Comparison of ENCODE assay signal across 8 cellular contexts in the genomic region with DNA sequence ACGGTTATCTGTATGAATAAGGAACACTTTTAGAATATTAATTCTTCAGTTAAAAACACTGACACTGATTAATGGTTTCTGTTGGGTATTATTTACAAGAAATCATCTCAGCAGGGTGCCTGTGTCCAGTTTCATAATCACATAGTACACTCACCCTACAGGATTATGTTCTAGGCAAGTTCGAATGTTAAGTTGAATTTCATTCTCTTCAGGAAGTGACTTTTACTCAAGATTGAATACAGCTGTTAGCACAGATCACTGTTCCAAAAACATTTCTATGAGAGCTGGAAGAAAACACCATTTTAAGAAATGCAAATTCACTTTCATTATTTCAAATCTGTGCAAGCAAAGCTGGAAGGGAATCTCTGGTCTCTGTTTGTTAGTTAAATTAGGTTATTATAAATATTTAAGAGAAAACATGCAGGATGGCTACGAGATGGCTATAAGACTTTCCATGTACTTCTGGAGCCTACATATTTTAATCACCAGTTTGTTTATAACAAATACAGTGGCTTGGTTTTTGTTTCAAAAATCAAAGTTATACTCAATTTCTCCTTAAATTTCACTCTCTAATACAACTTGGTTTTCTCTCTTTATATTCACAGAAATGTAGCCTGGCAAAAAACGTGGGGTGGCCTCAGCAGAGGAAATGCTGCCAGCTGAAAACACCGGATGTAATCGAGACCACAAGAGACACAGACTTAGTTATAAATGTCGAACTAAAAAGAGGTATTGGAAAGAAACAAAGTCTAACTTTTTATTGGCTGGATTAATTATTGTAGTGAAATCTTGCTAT.
DNase-seq lines count a peak whose midpoint lies in the region; ATAC-seq, FAIRE-seq and TF ChIP-seq lines count a peak whose summit lies in the region.

No MANE protein-coding gene starts in this region.

- in situ Hi-C loops in GM12878 (cut with MboI): no loop called here

- CTCF ChIA-PET in GM12878 (lab: Yijun Ruan, JAX): interaction anchor here (1.0 to 5.1 kb wide), 10 partner anchors 9 to 637 kb away, joined by 3 to 44 read pairs (median 6); no protein-coding TSS in a partner anchor

- H3K27me3 ChIP-seq in SJSA1 (replicated peaks): no peaks in the 10 kb centered on the region
- no peaks in the 10 kb centered on the region; a peak in 1 of 4 replicates for H3K27me3 ChIP-seq in GM12878 (replicated peaks in 1 of 2; ENCODE audit: control insufficient read depth in 2 of 2, insufficient read depth in 2 of 2, low read length in 1 of 2)

- H3K4me1 ChIP-seq in SJSA1 (replicated peaks) (peaks cover 59% of the 10 kb centered on the region), GM12878 (ENCODE audit: control insufficient read depth, insufficient read depth, low read length) (no peaks in the 10 kb centered on the region; the same call in 1 of the 2 replicates)

- H3K4me3 ChIP-seq in SJSA1: no peak overlapping the region
- H3K4me3 ChIP-seq in GM12878: no peak overlapping the region

- TF ChIP-seq POLR2A in GM12878 (IDR thresholded peaks at IDR 0.05; ENCODE audit: low read depth, low read length): no peak

- peak overlapping the region; percentile 40 for H2AFZ ChIP-seq in GM12878 (ENCODE audit: control insufficient read depth, low read depth, low read length)

- H3K27ac ChIP-seq in SJSA1 (peak overlapping the region; percentile 51), GM12878 (ENCODE audit: control insufficient read depth, insufficient read depth) (no peak overlapping the region)

- intact Hi-C loops in GM12878 (cut with micrococcal nuclease; ENCODE audit: unreplicated experiment): loop anchor here (5.0 kb wide), 1 partner anchor 316 kb away; no protein-coding TSS in a partner anchor

- H3K9me3 ChIP-seq in SJSA1 (replicated peaks) (no peaks in the 10 kb centered on the region), GM12878 (replicated peaks; ENCODE audit: control insufficient read depth, insufficient read depth, low read length) (no peaks in the 10 kb centered on the region; the same call in 2 of the 3 replicates)

- no peaks in the 10 kb centered on the region for H3K79me2 ChIP-seq in GM12878 (ENCODE audit: control insufficient read depth, insufficient read depth, low read length)

- no peak for TF ChIP-seq CTCF in GM12878 (IDR thresholded peaks at IDR 0.05 in 2 of 3, conservative IDR thresholded peaks at IDR 0.05 in 1 of 3; ENCODE audit: control insufficient read depth in 2 of 3, extremely low read depth in 1 of 3, insufficient read depth in 1 of 3, low read depth in 3 of 3, low read length in 3 of 3)

- H3K4me2 ChIP-seq in GM12878 (ENCODE audit: control insufficient read depth, insufficient read depth): peak overlapping the region; percentile 15; the same call in 1 of the 2 replicates

- POLR2A ChIA-PET in GM12878 (lab: Charles Lee): no interaction called here

- TF ChIP-seq RAD21 in GM12878 (IDR thresholded peaks at IDR 0.05; ENCODE audit: insufficient read depth, low read depth, low read length): no peak

- H3K36me3 ChIP-seq in SJSA1 (peaks cover 16% of the 10 kb centered on the region), GM12878 (ENCODE audit: control insufficient read depth in 2 of 2, insufficient read depth in 2 of 2, low read length in 1 of 2) (no peaks in the 10 kb centered on the region)

- FAIRE-seq in GM12878 (lab: Jason Lieb, UNC): peak; percentile 68

- H4K20me1 ChIP-seq in GM12878 (ENCODE audit: control insufficient read depth, insufficient read depth): no peaks in the 10 kb centered on the region

- DNase-seq in SJSA1 (ENCODE audit: low read depth in 1 of 2, low spot score in 2 of 2): peak in 1 of 2 experiments; percentile 60
- no peak for DNase-seq in GM12878 (ENCODE audit: low read depth, low spot score)
- peak; percentile 27 for DNase-seq in mucosa of gallbladder (ENCODE audit: low spot score)
- DNase-seq in OCI-M1 (lab: John Stamatoyannopoulos, UW): no peak
- no peak for DNase-seq in HT-29 (ENCODE audit: low spot score)
- DNase-seq in left lobe of liver (ENCODE audit: low spot score): no peak

- ATAC-seq in GM18517 (IDR thresholded peaks at IDR 0.05; ENCODE audit: unreplicated experiment): peak; percentile 65
- ATAC-seq in HG02884 (IDR thresholded peaks at IDR 0.05; ENCODE audit: unreplicated experiment): peak; percentile 61
- peak; percentile 64 for ATAC-seq in GM12878
- ATAC-seq in left lobe of liver: no peak

- SMC1A ChIA-PET in GM12878 (lab: Charles Lee; ENCODE audit: uncharacterized antibody, unreplicated experiment): interaction anchor here (0.9 to 2.0 kb wide), 4 partner anchors 9 to 543 kb away, joined by 3 to 6 read pairs (median 3); no protein-coding TSS in a partner anchor

- 2% methylated on average over 7 of the region's 7 CpGs for WGBS in GM12878 (ENCODE audit: insufficient coverage, insufficient replicate concordance, low lambda C conversion rate, missing lambda C conversion rate)

- TF ChIP-seq EP300 in GM12878 (IDR thresholded peaks at IDR 0.05; ENCODE audit: borderline replicate concordance in 1 of 2, control insufficient read depth in 1 of 2, low read depth in 2 of 2, low read length in 2 of 2): no peak

- H3K9ac ChIP-seq in GM12878 (ENCODE audit: control insufficient read depth, insufficient read depth, low read length): no peak overlapping the region

- RAD21 ChIA-PET in GM12878 (lab: Charles Lee; ENCODE audit: unreplicated experiment): interaction anchor here (1.3 to 2.5 kb wide), 3 partner anchors 542 to 636 kb away, joined by 4 to 14 read pairs (median 8); no protein-coding TSS in a partner anchor

- no TSS peak for BruUV-seq in GM12878 (replicated peaks; lab: Mats Ljungman, UMichigan)

TF ChIP-seq in GM12878, 131 proteins besides CTCF, POLR2A, EP300 and RAD21:
- TF ChIP-seq GATAD2B (conservative IDR thresholded peaks at IDR 0.05; ENCODE audit: low read depth) (no peak), HCFC1 (IDR thresholded peaks at IDR 0.05; ENCODE audit: low read length) (no peak), NFYA (IDR thresholded peaks at IDR 0.05; ENCODE audit: borderline replicate concordance, low read depth, low read length) (no peak), TBL1XR1 (IDR thresholded peaks at IDR 0.05; ENCODE audit: low read depth, low read length) (no peak), ETV6 (conservative IDR thresholded peaks at IDR 0.05 in 1 of 2, IDR thresholded peaks at IDR 0.05 in 1 of 2; ENCODE audit: borderline replicate concordance in 1 of 2, low read depth in 1 of 2) (no peak), SP1 (IDR thresholded peaks at IDR 0.05; ENCODE audit: low read depth, low read length) (no peak), ZSCAN29 (IDR thresholded peaks at IDR 0.05) (no peak), HDAC6 (IDR thresholded peaks at IDR 0.05; ENCODE audit: unreplicated experiment) (no peak), ZZZ3 (IDR thresholded peaks at IDR 0.05; ENCODE audit: control insufficient read depth, insufficient read length, low read depth) (no peak), YBX1 (IDR thresholded peaks at IDR 0.05) (no peak), RUNX3 (IDR thresholded peaks at IDR 0.05; ENCODE audit: low read length) (peak; percentile 27; the same call in 1 of the 2 replicates)
- TF ChIP-seq, protein P1, sequence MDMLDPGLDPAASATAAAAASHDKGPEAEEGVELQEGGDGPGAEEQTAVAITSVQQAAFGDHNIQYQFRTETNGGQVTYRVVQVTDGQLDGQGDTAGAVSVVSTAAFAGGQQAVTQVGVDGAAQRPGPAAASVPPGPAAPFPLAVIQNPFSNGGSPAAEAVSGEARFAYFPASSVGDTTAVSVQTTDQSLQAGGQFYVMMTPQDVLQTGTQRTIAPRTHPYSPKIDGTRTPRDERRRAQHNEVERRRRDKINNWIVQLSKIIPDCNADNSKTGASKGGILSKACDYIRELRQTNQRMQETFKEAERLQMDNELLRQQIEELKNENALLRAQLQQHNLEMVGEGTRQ (IDR thresholded peaks at IDR 0.05; ENCODE audit: borderline replicate concordance, low read depth, low read length): no peak
- TF ChIP-seq, protein P2, sequence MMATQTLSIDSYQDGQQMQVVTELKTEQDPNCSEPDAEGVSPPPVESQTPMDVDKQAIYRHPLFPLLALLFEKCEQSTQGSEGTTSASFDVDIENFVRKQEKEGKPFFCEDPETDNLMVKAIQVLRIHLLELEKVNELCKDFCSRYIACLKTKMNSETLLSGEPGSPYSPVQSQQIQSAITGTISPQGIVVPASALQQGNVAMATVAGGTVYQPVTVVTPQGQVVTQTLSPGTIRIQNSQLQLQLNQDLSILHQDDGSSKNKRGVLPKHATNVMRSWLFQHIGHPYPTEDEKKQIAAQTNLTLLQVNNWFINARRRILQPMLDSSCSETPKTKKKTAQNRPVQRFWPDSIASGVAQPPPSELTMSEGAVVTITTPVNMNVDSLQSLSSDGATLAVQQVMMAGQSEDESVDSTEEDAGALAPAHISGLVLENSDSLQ (IDR thresholded peaks at IDR 0.05): peak; percentile 58; the same call in 1 of the 2 replicates
